27 cellular contexts compared by ENCODE assay signal in the genomic region with DNA sequence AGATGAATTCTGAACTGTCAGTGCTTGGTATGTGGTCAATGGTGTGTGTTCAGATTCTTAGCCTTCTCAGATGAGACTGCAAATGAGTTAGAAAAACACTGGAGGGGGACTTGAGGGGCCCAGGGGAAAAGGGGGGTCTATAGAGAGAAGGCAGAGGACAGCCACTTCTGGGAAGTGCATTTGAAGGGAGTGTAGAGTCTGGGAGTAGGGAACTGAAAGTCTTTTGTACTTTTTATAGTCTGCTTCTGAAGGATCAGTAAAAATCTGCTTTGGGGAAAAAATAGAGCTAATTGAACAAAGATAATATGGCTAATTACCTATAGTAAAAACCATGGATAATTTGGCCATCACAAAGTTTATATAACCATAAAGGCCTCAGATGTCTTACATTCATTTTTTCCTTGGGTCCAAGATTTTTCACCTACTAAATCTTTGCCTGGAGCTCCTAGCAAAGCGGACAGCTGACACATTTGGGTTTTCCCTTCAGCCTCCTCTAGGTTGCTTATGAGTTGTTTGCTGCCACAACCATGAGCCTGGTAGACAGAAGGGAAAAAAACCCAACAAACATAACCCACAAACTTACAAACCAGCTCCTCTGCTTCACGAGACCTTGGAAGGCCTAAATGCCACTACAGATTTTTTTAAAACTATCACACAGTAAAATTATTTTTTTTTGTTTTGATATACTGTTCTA. TPM values are rescaled to one million over a fixed set of nuclear protein-coding genes. Genes with fewer than 3 reads are reported as not detected.
DNase-seq lines count a peak whose midpoint lies in the region; ATAC-seq lines count a peak whose summit lies in the region.
"Had no signal": no experiment of that assay in that cellular context is flagged by ENCODE, and none has a peak within 500 bp of the region (broad histone marks: within the 10 kb centered on the region; RNA-seq: fewer than 3 reads in every experiment).

No MANE protein-coding gene starts in this region.

- intact Hi-C loops in activated naive CD4-positive, alpha-beta T cell treated with anti-CD3 and anti-CD28 coated beads for 36 hours (cut with micrococcal nuclease), result loop anchor here (1.0 to 10.0 kb wide), 5 partner anchors 42 to 923 kb away; partner anchors contain the start of genes HSPBAP1, KPNA1, SEMA5B and SLC49A4

- no peaks in the 10 kb centered on the region for H3K36me3 Mint-ChIP-seq in activated naive CD4-positive, alpha-beta T cell treated with anti-CD3 and anti-CD28 coated beads for 36 hours (ENCODE audit: low read depth)
- H3K36me3 Mint-ChIP-seq in T-helper 17 cell (ENCODE audit: low read depth), result no peaks in the 10 kb centered on the region
- peaks cover 7% of the 10 kb centered on the region for H3K36me3 Mint-ChIP-seq in stimulated activated effector memory CD8-positive, alpha-beta T cell treated with anti-CD3 and anti-CD28 coated beads, Interleukin-12 subunit alpha, Interleukin-12 subunit beta, amount 100 ng/mL, for 72 hours
- H3K36me3 Mint-ChIP-seq: CD4-positive, alpha-beta memory T cell had no signal

- no peak overlapping the region for H3K4me3 Mint-ChIP-seq in activated naive CD4-positive, alpha-beta T cell treated with anti-CD3 and anti-CD28 coated beads for 36 hours
- no peak overlapping the region for H3K4me3 Mint-ChIP-seq in T-helper 17 cell
- peak overlapping the region; percentile 8 for H3K4me3 Mint-ChIP-seq in stimulated activated effector memory CD8-positive, alpha-beta T cell treated with anti-CD3 and anti-CD28 coated beads, Interleukin-12 subunit alpha, Interleukin-12 subunit beta, amount 100 ng/mL, for 72 hours
- H3K4me3 Mint-ChIP-seq: CD4-positive, alpha-beta memory T cell had no signal

- no peaks in the 10 kb centered on the region for H3K27me3 Mint-ChIP-seq in activated naive CD4-positive, alpha-beta T cell treated with anti-CD3 and anti-CD28 coated beads for 36 hours (ENCODE audit: low read depth)
- H3K27me3 Mint-ChIP-seq in T-helper 17 cell, result no peaks in the 10 kb centered on the region
- H3K27me3 Mint-ChIP-seq: CD4-positive, alpha-beta memory T cell had no signal

- CTCF ChIA-PET in activated naive CD4-positive, alpha-beta T cell treated with anti-CD3 and anti-CD28 coated beads for 36 hours (lab: Charles Lee), result interaction anchor here (0.6 to 5.4 kb wide), 12 partner anchors 9 to 784 kb away, joined by 3 to 58 read pairs (median 3); no protein-coding TSS in a partner anchor

- H3K27ac Mint-ChIP-seq in activated naive CD4-positive, alpha-beta T cell treated with anti-CD3 and anti-CD28 coated beads for 36 hours, result peak overlapping the region; percentile 6
- peak overlapping the region; percentile 16 for H3K27ac Mint-ChIP-seq in T-helper 17 cell
- H3K27ac Mint-ChIP-seq in stimulated activated effector memory CD8-positive, alpha-beta T cell treated with anti-CD3 and anti-CD28 coated beads, Interleukin-12 subunit alpha, Interleukin-12 subunit beta, amount 100 ng/mL, for 72 hours, result peak overlapping the region; percentile 32

- peak; percentile 21 for ATAC-seq in GM18511 (IDR thresholded peaks at IDR 0.05; ENCODE audit: unreplicated experiment)
- ATAC-seq in T-helper 17 cell, result no peak
- ATAC-seq in stimulated activated effector memory CD8-positive, alpha-beta T cell treated with anti-CD3 and anti-CD28 coated beads, Interleukin-12 subunit alpha, Interleukin-12 subunit beta, amount 100 ng/mL, for 72 hours, result peak; percentile 66
- ATAC-seq in HG02973 (IDR thresholded peaks at IDR 0.05; ENCODE audit: unreplicated experiment), result no peak
- ATAC-seq: PC-3 had no signal

- H3K4me1 Mint-ChIP-seq in activated naive CD4-positive, alpha-beta T cell treated with anti-CD3 and anti-CD28 coated beads for 36 hours (ENCODE audit: low read depth), result peaks cover 39% of the 10 kb centered on the region
- peaks cover 19% of the 10 kb centered on the region for H3K4me1 Mint-ChIP-seq in T-helper 17 cell
- H3K4me1 Mint-ChIP-seq in stimulated activated effector memory CD8-positive, alpha-beta T cell treated with anti-CD3 and anti-CD28 coated beads, Interleukin-12 subunit alpha, Interleukin-12 subunit beta, amount 100 ng/mL, for 72 hours, result peaks cover 39% of the 10 kb centered on the region

- DNase-seq in activated naive CD4-positive, alpha-beta T cell treated with anti-CD3 and anti-CD28 coated beads for 36 hours, result peak; percentile 42
- DNase-seq in activated naive CD4-positive, alpha-beta T cell (lab: John Stamatoyannopoulos, UW), result no peak
- no peak for DNase-seq in T-helper 17 cell
- DNase-seq in stimulated activated effector memory CD8-positive, alpha-beta T cell treated with anti-CD3 and anti-CD28 coated beads, Interleukin-12 subunit alpha, Interleukin-12 subunit beta, amount 100 ng/mL, for 72 hours (ENCODE audit: low spot score in 2 of 2), result no peak
- no peak for DNase-seq in DMS114 treated with DMSO at 0.1 percent for 48 hours (lab: John Stamatoyannopoulos, UW; ENCODE audit: unreplicated experiment)
- DNase-seq: activated CD8-positive, alpha-beta memory T cell treated with anti-CD3 and anti-CD28 coated beads, Interleukin-2, amount 50 U/mL, for 4 hours; activated naive CD4-positive, alpha-beta T cell treated with anti-CD3 and anti-CD28 coated beads, Interleukin-2, amount 50 U/mL, for 16 hours; caudate nucleus; CD4-positive, alpha-beta memory T cell; DMS 273 treated with DMSO at 0.1 percent for 48 hours; Kasumi-1; NCI-H1092; NCI-H2029; NCI-H2227 treated with DMSO at 0.1 percent for 48 hours; NCI-H748 treated with DMSO at 0.1 percent for 48 hours; PC-3; retina; SHP77; substantia nigra had no signal

- no peaks in the 10 kb centered on the region for H3K9me3 ChIP-seq in T-helper 17 cell (ENCODE audit: control insufficient read depth, low read length, poor library complexity, severe bottlenecking)
- H3K9me3 ChIP-seq: ascending aorta, HAP-1 had no signal

- no peaks in the 10 kb centered on the region for H3K9me3 Mint-ChIP-seq in activated naive CD4-positive, alpha-beta T cell treated with anti-CD3 and anti-CD28 coated beads for 36 hours
- H3K9me3 Mint-ChIP-seq in stimulated activated effector memory CD8-positive, alpha-beta T cell treated with anti-CD3 and anti-CD28 coated beads, Interleukin-12 subunit alpha, Interleukin-12 subunit beta, amount 100 ng/mL, for 72 hours, result no peaks in the 10 kb centered on the region
- H3K9me3 Mint-ChIP-seq: CD4-positive, alpha-beta memory T cell had no signal

RNA-seq across cellular contexts. Expression of gene CD86, which starts 48.8 kb away (rescaled TPM):
- not detected for total RNA-seq in activated naive CD4-positive, alpha-beta T cell treated with anti-CD3 and anti-CD28 coated beads for 36 hours
- total RNA-seq in T-helper 17 cell, result 1 to 10 TPM; 1.3 to 4.3 TPM
- total RNA-seq: ascending aorta, dermis microvascular lymphatic vessel endothelial cell, endothelial cell of umbilical vein, G401, myocyte had no signal

Comparison
In these comparisons a context has a peak if more than half of its experiments do, and no peak if none do; other contexts are left out.
1. ATAC-seq: peak in GM18511 (single experiment) and stimulated activated effector memory CD8-positive, alpha-beta T cell treated with anti-CD3 and anti-CD28 coated beads, Interleukin-12 subunit alpha, Interleukin-12 subunit beta, amount 100 ng/mL, for 72 hours (single experiment); none in T-helper 17 cell (single experiment) and HG02973 (single experiment).
2. Peak in every context shown above with its lines, with median percentiles within 50 percentile points of each other: H3K27ac Mint-ChIP-seq.